In the genomic region with DNA sequence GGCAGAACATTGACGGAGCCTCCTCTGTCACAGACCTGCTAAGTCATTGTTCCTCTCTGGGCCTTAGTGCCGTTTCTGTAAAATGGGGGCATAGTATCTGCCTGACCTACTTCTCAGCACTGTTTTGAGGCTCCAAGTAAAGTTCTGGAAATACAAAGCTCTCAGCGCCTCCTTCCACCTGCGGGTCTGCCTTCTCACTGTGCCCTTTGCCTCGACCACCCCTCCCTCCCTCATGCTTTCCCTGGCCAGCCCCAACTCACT, we compare ENCODE assay signal across 11 cellular contexts. TPM values are rescaled to one million over a fixed set of nuclear protein-coding genes. Genes with fewer than 3 reads are reported as not detected.
A peak's percentile ranks its signal among the peaks of the same experiment; 100 is the strongest.
DNase-seq lines count a peak whose midpoint lies in the region; ATAC-seq and TF ChIP-seq lines count a peak whose summit lies in the region.
"Had no signal": no experiment of that assay in that cellular context is flagged by ENCODE, and none has a peak within 500 bp of the region (broad histone marks: within the 10 kb centered on the region; RNA-seq: fewer than 3 reads in every experiment).

No MANE protein-coding gene starts in this region.

- no peak overlapping the region for H3K4me3 ChIP-seq in OCI-LY7 (ENCODE audit: low read depth, low read length, poor library complexity, severe bottlenecking)
- peak overlapping the region in 2 of 59 donors; percentile 10 for H3K4me3 ChIP-seq in dorsolateral prefrontal cortex
- H3K4me3 ChIP-seq in mucosa of rectum (ENCODE audit: low read length in 2 of 2): no peak overlapping the region
- H3K4me3 ChIP-seq in stomach smooth muscle (ENCODE audit: low read length in 2 of 2): no peak overlapping the region

- H3K9me3 ChIP-seq in OCI-LY7 (ENCODE audit: low read length): no peaks in the 10 kb centered on the region
- H3K9me3 ChIP-seq in mucosa of rectum (ENCODE audit: control insufficient read depth in 2 of 2, low read length in 2 of 2): no peaks in the 10 kb centered on the region
- H3K9me3 ChIP-seq in stomach smooth muscle (ENCODE audit: control insufficient read depth in 2 of 2, low read length in 2 of 2): no peaks in the 10 kb centered on the region

- H3K4me1 Mint-ChIP-seq in activated naive CD8-positive, alpha-beta T cell treated with anti-CD3 and anti-CD28 coated beads for 36 hours: peaks cover 7% of the 10 kb centered on the region

- POLR2A ChIA-PET in OCI-LY7 (lab: Charles Lee): no interaction called here

- H3K36me3 ChIP-seq in OCI-LY7 (ENCODE audit: insufficient read depth, low read length): no peaks in the 10 kb centered on the region
- no peaks in the 10 kb centered on the region for H3K36me3 ChIP-seq in mucosa of rectum (ENCODE audit: control insufficient read depth in 2 of 2, insufficient read depth in 2 of 2, low read length in 2 of 2)
- H3K36me3 ChIP-seq in stomach smooth muscle (ENCODE audit: control insufficient read depth in 2 of 2, insufficient read depth in 2 of 2, low read length in 2 of 2): no peaks in the 10 kb centered on the region

- ATAC-seq in HG02642 (IDR thresholded peaks at IDR 0.05; ENCODE audit: poor library complexity, unreplicated experiment) (no peak), GM18519 (IDR thresholded peaks at IDR 0.05; ENCODE audit: low FRiP score, unreplicated experiment) (no peak)
- ATAC-seq: stimulated activated memory B cell treated with anti-CD40 and anti-IgM and Interleukin-4, amounts not matched to agents 10 μg/mL and 1 μg/mL and 100 μg/mL, for 72 hours had no signal

- no peaks in the 10 kb centered on the region for H3K79me2 ChIP-seq in OCI-LY7 (ENCODE audit: insufficient read depth, low read depth, low read length)

- H3K27ac ChIP-seq in OCI-LY7 (ENCODE audit: low read depth, low read length, poor library complexity, severe bottlenecking) (no peak overlapping the region), dorsolateral prefrontal cortex (peak overlapping the region; percentile 55 to 100 (median 99)), mucosa of rectum (ENCODE audit: low read depth in 2 of 2, low read length in 2 of 2) (peak overlapping the region; percentile 83 to 87), stomach smooth muscle (ENCODE audit: low read length) (peak overlapping the region; percentile 93)

- DNase-seq in OCI-LY7 (ENCODE audit: low spot score): no peak
- no peak for DNase-seq in dorsolateral prefrontal cortex
- DNase-seq in NCI-H345 (lab: John Stamatoyannopoulos, UW): no peak
- no peak for DNase-seq in activated naive CD8-positive, alpha-beta T cell treated with anti-CD3 and anti-CD28 coated beads for 36 hours
- DNase-seq: activated T-cell treated with anti-CD3 and anti-CD28 coated beads, Interleukin-2, amount 50 U/mL, for 1 hour; NCI-H2081 treated with DMSO at 0.1 percent for 48 hours had no signal

- H3K27me3 Mint-ChIP-seq in activated naive CD8-positive, alpha-beta T cell treated with anti-CD3 and anti-CD28 coated beads for 36 hours: no peaks in the 10 kb centered on the region
- H3K27me3 Mint-ChIP-seq: stimulated activated memory B cell treated with anti-CD40 and anti-IgM and Interleukin-4, amounts not matched to agents 10 μg/mL and 1 μg/mL and 100 μg/mL, for 72 hours had no signal

- peak overlapping the region; percentile 30; the same call in 1 of the 2 replicates for H2AFZ ChIP-seq in OCI-LY7 (ENCODE audit: low read length)

- H3K4me2 ChIP-seq in OCI-LY7 (ENCODE audit: low read length): no peak overlapping the region

- H3K9ac ChIP-seq in mucosa of rectum (ENCODE audit: low read depth in 1 of 2, low read length in 2 of 2): no peak overlapping the region
- peak overlapping the region in 1 of 2 donors; percentile 55 for H3K9ac ChIP-seq in stomach smooth muscle (ENCODE audit: low read length in 2 of 2)

- H3K9me2 ChIP-seq in OCI-LY7 (ENCODE audit: insufficient read depth, low read length): no peaks in the 10 kb centered on the region

- H3K4me3 Mint-ChIP-seq in activated naive CD8-positive, alpha-beta T cell treated with anti-CD3 and anti-CD28 coated beads for 36 hours: no peak overlapping the region
- H3K4me3 Mint-ChIP-seq: stimulated activated memory B cell treated with anti-CD40 and anti-IgM and Interleukin-4, amounts not matched to agents 10 μg/mL and 1 μg/mL and 100 μg/mL, for 72 hours had no signal

- H4K20me1 ChIP-seq in OCI-LY7 (ENCODE audit: insufficient read depth, low read length): no peaks in the 10 kb centered on the region

- H3K9me3 Mint-ChIP-seq in activated naive CD8-positive, alpha-beta T cell treated with anti-CD3 and anti-CD28 coated beads for 36 hours: no peaks in the 10 kb centered on the region
- H3K9me3 Mint-ChIP-seq: stimulated activated memory B cell treated with anti-CD40 and anti-IgM and Interleukin-4, amounts not matched to agents 10 μg/mL and 1 μg/mL and 100 μg/mL, for 72 hours had no signal

- TF ChIP-seq CTCF in OCI-LY7 (conservative IDR thresholded peaks at IDR 0.05; ENCODE audit: low read length) (no peak), dorsolateral prefrontal cortex (IDR thresholded peaks at IDR 0.05 in 54 of 56, conservative IDR thresholded peaks at IDR 0.05 in 2 of 56; ENCODE audit: low read depth in 1 of 56, partially characterized antibody in 56 of 56) (peak in 2 of 56 donors; percentile 4 to 19)

- CTCF ChIA-PET in OCI-LY7 (lab: Charles Lee; ENCODE audit: unreplicated experiment): no interaction called here

- H3K4me1 ChIP-seq in OCI-LY7 (ENCODE audit: insufficient read depth, low read length, poor library complexity, severe bottlenecking): peaks cover 6% of the 10 kb centered on the region
- peaks cover 15 to 31% of the 10 kb centered on the region in 2 donors for H3K4me1 ChIP-seq in mucosa of rectum (ENCODE audit: control insufficient read depth in 2 of 2, insufficient read depth in 2 of 2, low read length in 2 of 2)
- peaks cover 23% of the 10 kb centered on the region for H3K4me1 ChIP-seq in stomach smooth muscle (ENCODE audit: control insufficient read depth, insufficient read depth, low read length)

- no TSS peak for BruUV-seq in OCI-LY7 (replicated peaks; lab: Mats Ljungman, UMichigan)

- no peaks in the 10 kb centered on the region for H3K36me3 Mint-ChIP-seq in activated naive CD8-positive, alpha-beta T cell treated with anti-CD3 and anti-CD28 coated beads for 36 hours
- H3K36me3 Mint-ChIP-seq: stimulated activated memory B cell treated with anti-CD40 and anti-IgM and Interleukin-4, amounts not matched to agents 10 μg/mL and 1 μg/mL and 100 μg/mL, for 72 hours had no signal

- intact Hi-C loops in OCI-LY7 (cut with micrococcal nuclease; ENCODE audit: unreplicated experiment) (no loop called here), dorsolateral prefrontal cortex (cut with DNase I) (loop anchor here in 1 of 2 donors (2.0 kb wide), 1 partner anchor 17 kb away; no protein-coding TSS in a partner anchor)

- H3K27ac Mint-ChIP-seq in activated naive CD8-positive, alpha-beta T cell treated with anti-CD3 and anti-CD28 coated beads for 36 hours: no peak overlapping the region
- H3K27ac Mint-ChIP-seq: stimulated activated memory B cell treated with anti-CD40 and anti-IgM and Interleukin-4, amounts not matched to agents 10 μg/mL and 1 μg/mL and 100 μg/mL, for 72 hours had no signal

- H3K27me3 ChIP-seq in dorsolateral prefrontal cortex (no peaks in the 10 kb centered on the region), mucosa of rectum (ENCODE audit: control insufficient read depth in 2 of 2, insufficient read depth in 2 of 2, low read length in 2 of 2) (no peaks in the 10 kb centered on the region), stomach smooth muscle (ENCODE audit: control insufficient read depth in 1 of 2, insufficient read depth in 2 of 2, low read length in 2 of 2) (no peaks in the 10 kb centered on the region)

RNA-seq across cellular contexts. Expression of a gene that starts 15.4 kb away (rescaled TPM):
- 25.1 and 26.9 TPM in 2 replicates for total RNA-seq in OCI-LY7 (2014; rRNA removed; shearing (Covaris generic))
- 106 and 110 TPM in 2 replicates for total RNA-seq in OCI-LY7 (2022)
- total RNA-seq in dorsolateral prefrontal cortex: 100 to 1,000 TPM in 6 of 120 experiments, 10 to 100 TPM in 114; 36.2 to 128 (median 63.6) TPM
- total RNA-seq in activated naive CD8-positive, alpha-beta T cell treated with anti-CD3 and anti-CD28 coated beads for 36 hours: 100 to 1,000 TPM; 103 TPM
